8 cellular contexts compared by ENCODE assay signal in the genomic region with DNA sequence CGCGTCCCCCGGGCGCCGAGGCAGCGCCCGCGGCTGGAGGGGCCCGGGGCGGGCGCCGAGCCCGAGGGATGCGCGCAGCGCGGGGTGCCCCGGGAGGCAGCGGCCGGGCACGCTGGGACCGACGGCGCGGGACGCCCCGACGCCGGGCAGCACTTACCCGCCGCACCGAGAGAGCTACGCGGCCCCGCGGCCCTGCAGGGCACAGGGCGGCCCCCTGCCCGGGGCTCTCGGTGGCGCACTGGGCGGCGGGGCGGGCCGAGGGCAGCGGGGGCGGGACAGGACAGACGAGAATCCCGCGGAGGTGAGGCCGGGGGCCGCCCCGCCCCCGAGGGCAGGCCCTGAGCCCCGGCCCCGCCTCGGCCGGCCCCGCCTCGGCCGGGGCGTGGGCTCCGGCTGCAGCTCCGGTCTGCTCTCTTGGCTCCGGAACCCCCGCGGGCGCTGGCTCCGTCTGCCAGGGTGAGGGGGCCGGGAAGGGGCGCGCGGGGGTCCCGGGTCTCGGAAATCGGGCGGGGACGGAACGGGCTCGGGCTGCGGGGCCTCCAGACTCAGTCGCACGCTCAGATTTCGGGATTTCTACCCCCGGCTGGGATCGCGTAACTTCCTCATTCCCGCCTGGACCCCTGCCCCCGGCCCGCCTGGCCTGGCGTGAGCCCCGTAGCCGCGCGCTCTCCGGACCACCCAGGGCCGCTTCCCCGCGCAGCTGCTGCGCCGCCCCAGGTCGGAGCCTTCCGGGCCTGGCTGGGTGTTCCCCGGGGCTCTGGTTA. TPM values are rescaled to one million over a fixed set of nuclear protein-coding genes. Genes with fewer than 3 reads are reported as not detected.
DNase-seq lines count a peak whose midpoint lies in the region; ATAC-seq and TF ChIP-seq lines count a peak whose summit lies in the region.

A gene with protein sequence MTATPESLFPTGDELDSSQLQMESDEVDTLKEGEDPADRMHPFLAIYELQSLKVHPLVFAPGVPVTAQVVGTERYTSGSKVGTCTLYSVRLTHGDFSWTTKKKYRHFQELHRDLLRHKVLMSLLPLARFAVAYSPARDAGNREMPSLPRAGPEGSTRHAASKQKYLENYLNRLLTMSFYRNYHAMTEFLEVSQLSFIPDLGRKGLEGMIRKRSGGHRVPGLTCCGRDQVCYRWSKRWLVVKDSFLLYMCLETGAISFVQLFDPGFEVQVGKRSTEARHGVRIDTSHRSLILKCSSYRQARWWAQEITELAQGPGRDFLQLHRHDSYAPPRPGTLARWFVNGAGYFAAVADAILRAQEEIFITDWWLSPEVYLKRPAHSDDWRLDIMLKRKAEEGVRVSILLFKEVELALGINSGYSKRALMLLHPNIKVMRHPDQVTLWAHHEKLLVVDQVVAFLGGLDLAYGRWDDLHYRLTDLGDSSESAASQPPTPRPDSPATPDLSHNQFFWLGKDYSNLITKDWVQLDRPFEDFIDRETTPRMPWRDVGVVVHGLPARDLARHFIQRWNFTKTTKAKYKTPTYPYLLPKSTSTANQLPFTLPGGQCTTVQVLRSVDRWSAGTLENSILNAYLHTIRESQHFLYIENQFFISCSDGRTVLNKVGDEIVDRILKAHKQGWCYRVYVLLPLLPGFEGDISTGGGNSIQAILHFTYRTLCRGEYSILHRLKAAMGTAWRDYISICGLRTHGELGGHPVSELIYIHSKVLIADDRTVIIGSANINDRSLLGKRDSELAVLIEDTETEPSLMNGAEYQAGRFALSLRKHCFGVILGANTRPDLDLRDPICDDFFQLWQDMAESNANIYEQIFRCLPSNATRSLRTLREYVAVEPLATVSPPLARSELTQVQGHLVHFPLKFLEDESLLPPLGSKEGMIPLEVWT (plus strand): TSS at position 383 of the 764 bp plus-strand sequence. CDS start 621 bp downstream, outside the sequence.

- H3K9me3 ChIP-seq in BLaER1 (no peaks in the 10 kb centered on the region), NT2/D1 (ENCODE audit: insufficient read depth, low read length) (no peaks in the 10 kb centered on the region)

- peak within 1 kb of the TSS; percentile 72; the same call in 1 of the 2 replicates for H3K27ac ChIP-seq in BLaER1

- H3K4me3 ChIP-seq in BLaER1: peak within 1 kb of the TSS; percentile 83
- peak within 1 kb of the TSS; percentile 64 for H3K4me3 ChIP-seq in NT2/D1 (ENCODE audit: insufficient read length, low read depth)

- peaks cover 11% of the 10 kb centered on the region for H3K4me1 Mint-ChIP-seq in endothelial cell (ENCODE audit: unreplicated experiment)
- peaks cover 19% of the 10 kb centered on the region for H3K4me1 Mint-ChIP-seq in mesothelial cell of epicardium

- H3K27me3 Mint-ChIP-seq in endothelial cell (ENCODE audit: unreplicated experiment): peaks cover 12% of the 10 kb centered on the region
- H3K27me3 Mint-ChIP-seq in mesothelial cell of epicardium (ENCODE audit: low read depth): no peaks in the 10 kb centered on the region

- DNase-seq in GM19238 (ENCODE audit: insufficient read length, low spot score) (peak; percentile 100), NT2/D1 (ENCODE audit: low read depth, low spot score) (peak; percentile 36), endothelial cell (ENCODE audit: low spot score) (peak; percentile 90), mesothelial cell of epicardium (ENCODE audit: low spot score in 2 of 2, unreplicated experiment in 2 of 2) (peak; percentile 66 to 76)
- DNase-seq in activated CD8-positive, alpha-beta memory T cell treated with anti-CD3 and anti-CD28 coated beads, Interleukin-2, amount 50 U/mL, for 4 hours: peak; percentile 85
- peak; percentile 67 for DNase-seq in stimulated activated CD8-positive, alpha-beta memory T cell treated with anti-CD3 and anti-CD28 coated beads, Interleukin-15, amount 100 ng/mL, for 24 hours (ENCODE audit: low read depth)

- H3K36me3 ChIP-seq in BLaER1 (peaks cover 10% of the 10 kb centered on the region), NT2/D1 (ENCODE audit: insufficient read depth, insufficient read length, low read length) (peaks cover 27% of the 10 kb centered on the region)

- H3K27me3 ChIP-seq in BLaER1 (no peaks in the 10 kb centered on the region), NT2/D1 (ENCODE audit: insufficient read depth, insufficient read length) (no peaks in the 10 kb centered on the region)

- H3K4me3 Mint-ChIP-seq in endothelial cell (ENCODE audit: unreplicated experiment): peak within 1 kb of the TSS; percentile 96
- H3K4me3 Mint-ChIP-seq in mesothelial cell of epicardium: peak within 1 kb of the TSS; percentile 91

- peaks cover 22% of the 10 kb centered on the region for H3K36me3 Mint-ChIP-seq in endothelial cell (ENCODE audit: low read depth, unreplicated experiment)
- peaks cover 17% of the 10 kb centered on the region for H3K36me3 Mint-ChIP-seq in mesothelial cell of epicardium

- H4K20me1 ChIP-seq in BLaER1: 0 out of 2 replicates have a peak, but pooled peaks cover 6% of the 10 kb centered on the region

- H3K4me1 ChIP-seq in BLaER1: peaks cover 35% of the 10 kb centered on the region
- H3K4me1 ChIP-seq in NT2/D1 (ENCODE audit: insufficient read depth, insufficient read length): peaks cover 4% of the 10 kb centered on the region

- H3K9ac ChIP-seq in BLaER1: peak within 1 kb of the TSS; percentile 82
- H3K9ac ChIP-seq in NT2/D1 (ENCODE audit: insufficient read length, low read depth): peak within 1 kb of the TSS; percentile 77

- H3K27ac Mint-ChIP-seq in endothelial cell (ENCODE audit: unreplicated experiment): no peak within 1 kb of the TSS
- peak within 1 kb of the TSS; percentile 75 for H3K27ac Mint-ChIP-seq in mesothelial cell of epicardium

- ATAC-seq in HG03442 (IDR thresholded peaks at IDR 0.05; ENCODE audit: unreplicated experiment): peak; percentile 67

- H3K9me3 Mint-ChIP-seq in endothelial cell (ENCODE audit: unreplicated experiment): no peaks in the 10 kb centered on the region
- H3K9me3 Mint-ChIP-seq in mesothelial cell of epicardium: no peaks in the 10 kb centered on the region

- TF ChIP-seq CTCF in endothelial cell (IDR thresholded peaks at IDR 0.05; ENCODE audit: unreplicated experiment) (no peak), mesothelial cell of epicardium (IDR thresholded peaks at IDR 0.05; ENCODE audit: unreplicated experiment) (no peak)

- peak within 1 kb of the TSS; percentile 95 for H3K4me2 ChIP-seq in BLaER1

RNA-seq across cellular contexts. Expression of the gene that starts here (rescaled TPM):
- total RNA-seq in endothelial cell (ENCODE audit: unreplicated experiment) (86.5 TPM), mesothelial cell of epicardium (77.3 to 83.6 TPM (median 82.5 TPM) in 3 replicates)

Comparison
In these comparisons a context has a peak if more than half of its experiments do, and no peak if none do; other contexts are left out.
1. Peak in every context shown above with its lines: DNase-seq, ATAC-seq, H3K4me3 ChIP-seq and H3K27ac ChIP-seq.
2. DNase-seq: peak in every context shown above with its lines; median percentile 100 in GM19238; 90 in endothelial cell; 85 in activated CD8-positive, alpha-beta memory T cell treated with anti-CD3 and anti-CD28 coated beads, Interleukin-2, amount 50 U/mL, for 4 hours; 71 in mesothelial cell of epicardium; 67 in stimulated activated CD8-positive, alpha-beta memory T cell treated with anti-CD3 and anti-CD28 coated beads, Interleukin-15, amount 100 ng/mL, for 24 hours; 36 in NT2/D1.